Comparison of ENCODE assay signal across 8 cellular contexts in the genomic region with DNA sequence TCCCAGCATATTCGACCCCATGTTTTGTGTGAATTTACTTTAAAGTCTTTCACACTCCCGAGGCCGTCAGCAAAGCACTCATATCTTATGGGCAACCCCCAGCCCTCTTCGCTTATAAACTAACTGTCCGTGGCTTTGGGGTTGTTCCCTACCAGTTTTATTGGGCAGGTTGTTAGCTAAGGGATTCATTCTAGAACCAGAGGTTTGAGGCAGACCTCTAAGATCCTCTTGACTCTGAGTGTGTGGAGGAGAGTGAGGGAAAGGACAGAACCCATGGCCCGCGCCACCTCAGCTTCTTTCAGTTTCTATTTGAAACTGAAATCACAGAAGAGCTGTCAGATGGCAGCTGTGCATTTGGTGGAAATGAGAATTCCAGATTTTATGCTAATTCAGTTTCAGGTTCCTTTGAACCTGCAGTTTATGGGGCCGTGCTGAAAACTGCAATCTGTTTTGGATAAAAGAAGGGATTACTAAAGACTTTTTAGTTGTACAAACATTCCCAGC.
A peak's percentile ranks its signal among the peaks of the same experiment; 100 is the strongest.
DNase-seq lines count a peak whose midpoint lies in the region; ATAC-seq, FAIRE-seq and TF ChIP-seq lines count a peak whose summit lies in the region.

No MANE protein-coding gene starts in this region.

- no peak for TF ChIP-seq POLR2A in GM12891 (IDR thresholded peaks at IDR 0.05; ENCODE audit: low read depth, low read length)

- ATAC-seq in GM21390 (IDR thresholded peaks at IDR 0.05; ENCODE audit: unreplicated experiment) (peak; percentile 84), HG03571 (IDR thresholded peaks at IDR 0.05; ENCODE audit: unreplicated experiment) (peak; percentile 74), Right ventricle myocardium inferior (no peak)

- FAIRE-seq in GM12891 (lab: Jason Lieb, UNC): peak; percentile 47

- peak overlapping the region; percentile 9 to 30 for H3K4me3 ChIP-seq in foreskin fibroblast (ENCODE audit: low read depth in 1 of 2, low read length in 2 of 2)

- peak; percentile 48 for DNase-seq in GM12891 (ENCODE audit: insufficient read length, low spot score)
- no peak for DNase-seq in foreskin fibroblast
- no peak for DNase-seq in NCI-H2107 treated with DMSO at 0.1 percent for 48 hours (lab: John Stamatoyannopoulos, UW; ENCODE audit: unreplicated experiment)
- DNase-seq in H4 (ENCODE audit: low spot score): no peak
- DNase-seq in COR-L47 (lab: John Stamatoyannopoulos, UW): no peak
- DNase-seq in Right ventricle myocardium inferior (ENCODE audit: missing footprints): no peak

- TF ChIP-seq CTCF in foreskin fibroblast (IDR thresholded peaks at IDR 0.05; ENCODE audit: low read depth, low read length): no peak

- intact Hi-C loops in Right ventricle myocardium inferior (cut with DNase I): no loop called here

TF ChIP-seq in GM12891, 5 proteins besides CTCF, POLR2A, EP300 and RAD21:
- TF ChIP-seq POLR2AphosphoS5 (IDR thresholded peaks at IDR 0.05; ENCODE audit: low read depth, low read length) (no peak), POU2F2 (IDR thresholded peaks at IDR 0.05; ENCODE audit: low read depth, low read length) (no peak), SPI1 (IDR thresholded peaks at IDR 0.05; ENCODE audit: low read depth, low read length) (no peak), TAF1 (IDR thresholded peaks at IDR 0.05; ENCODE audit: low read depth, low read length) (no peak), PAX5 (IDR thresholded peaks at IDR 0.05; ENCODE audit: insufficient read depth, low read length, severe bottlenecking) (no peak)
